ENCODE assay signal across 9 cellular contexts in genomic region chr19:10517361-10517759, GRCh38. TPM values are rescaled to one million over a fixed set of nuclear protein-coding genes. Genes with fewer than 3 reads are reported as not detected.
DNase-seq lines count a peak whose midpoint lies in the region; ATAC-seq and TF ChIP-seq lines count a peak whose summit lies in the region.
"Had no signal": no experiment of that assay in that cellular context is flagged by ENCODE, and none has a peak within 500 bp of the region (broad histone marks: within the 10 kb centered on the region; RNA-seq: fewer than 3 reads in every experiment).

Gene S1PR5, minus strand, starts transcription at chr19:10517447. Its CDS starts 2,436 bp downstream, at chr19:10515011.

- peaks cover 19 to 29% of the 10 kb centered on the region in 2 experiments for H3K4me1 Mint-ChIP-seq in H9
- H3K4me1 Mint-ChIP-seq in activated T-cell treated with anti-CD3 and anti-CD28 coated beads, Interleukin-2, amount 50 U/mL, for 72 hours (ENCODE audit: low read depth) = peaks cover 31% of the 10 kb centered on the region

- no peak within 1 kb of the TSS; the same call in 1 of the 2 replicates for H3K14ac ChIP-seq in H9 (ENCODE audit: insufficient read depth, low read length)

- H4K5ac ChIP-seq in H9 (ENCODE audit: insufficient read length, low read depth, low read length) = no peak within 1 kb of the TSS

- no peak within 1 kb of the TSS for H2AK5ac ChIP-seq in H9 (ENCODE audit: insufficient read length, low read length)

- DNase-seq in AG10803 (ENCODE audit: low read depth) = no peak
- DNase-seq in H9 = peak; percentile 75
- peak; percentile 25 to 38 for DNase-seq in activated T-cell treated with anti-CD3 and anti-CD28 coated beads, Interleukin-2, amount 50 U/mL, for 72 hours
- DNase-seq in left ventricle myocardium inferior = no peak
- DNase-seq in retinal pigment epithelial cell (ENCODE audit: low read depth) = no peak
- no peak for DNase-seq in stimulated activated CD8-positive, alpha-beta memory T cell treated with anti-CD3 and anti-CD28 coated beads, Interleukin-4, amount 100 ng/mL, for 48 hours
- no peak for DNase-seq in HCEC 1CT

- H3K27me3 ChIP-seq in H9 (ENCODE audit: insufficient read depth, low read length) (peaks cover 7% of the 10 kb centered on the region; the same call in 1 of the 2 replicates), left ventricle myocardium inferior (ENCODE audit: low read depth) (peaks cover 95% of the 10 kb centered on the region)

- no peak within 1 kb of the TSS for H3K18ac ChIP-seq in H9 (ENCODE audit: insufficient read length, low read depth, low read length)

- TF ChIP-seq CTCF in AG10803 (conservative IDR thresholded peaks at IDR 0.05; ENCODE audit: low read length) = no peak
- TF ChIP-seq CTCF in H9 (conservative IDR thresholded peaks at IDR 0.05) = no peak
- no peak for TF ChIP-seq CTCF in left ventricle myocardium inferior (IDR thresholded peaks at IDR 0.05; ENCODE audit: borderline replicate concordance)
- TF ChIP-seq CTCF in retinal pigment epithelial cell (conservative IDR thresholded peaks at IDR 0.05; ENCODE audit: low read depth, low read length) = no peak

- peak; percentile 39 to 56 for ATAC-seq in activated T-cell treated with anti-CD3 and anti-CD28 coated beads, Interleukin-2, amount 50 U/mL, for 72 hours (replicated peaks in 1 of 2)
- ATAC-seq in HG03139 (IDR thresholded peaks at IDR 0.05; ENCODE audit: unreplicated experiment) = no peak

- peaks cover 7 to 10% (median 8%) of the 10 kb centered on the region in 3 experiments; a peak in 6 of 7 replicates for H3K36me3 Mint-ChIP-seq in H9 (ENCODE audit: insufficient read depth in 1 of 3, low read depth in 3 of 3)
- H3K36me3 Mint-ChIP-seq in activated T-cell treated with anti-CD3 and anti-CD28 coated beads, Interleukin-2, amount 50 U/mL, for 72 hours (ENCODE audit: insufficient read depth in 2 of 2) = no peaks in the 10 kb centered on the region

- H3K4me1 ChIP-seq in H9 (ENCODE audit: insufficient read depth, low read length) (no peaks in the 10 kb centered on the region; the same call in 1 of the 2 replicates), left ventricle myocardium inferior (peaks cover 36% of the 10 kb centered on the region)

- H3K27ac ChIP-seq in H9 (ENCODE audit: insufficient read length, low read depth, low read length) (no peak within 1 kb of the TSS), left ventricle myocardium inferior (replicated peaks) (no peak within 1 kb of the TSS)

- no peak within 1 kb of the TSS for H3T11ph ChIP-seq in H9 (ENCODE audit: low read length)

- H2BK15ac ChIP-seq in H9 (ENCODE audit: low read depth, low read length) = no peak within 1 kb of the TSS

- H3K9me3 ChIP-seq in H9 (ENCODE audit: control insufficient read depth, low read depth, low read length) = no peaks in the 10 kb centered on the region
- H3K9me3 ChIP-seq in left ventricle myocardium inferior (replicated peaks) = no peaks in the 10 kb centered on the region

- no peak within 1 kb of the TSS for H4K8ac ChIP-seq in H9 (replicated peaks; ENCODE audit: insufficient read length, low read depth, low read length)

- H2AFZ ChIP-seq in H9 (ENCODE audit: low read length) = peak within 1 kb of the TSS; percentile 27

- peaks cover 19% of the 10 kb centered on the region for H3K23me2 ChIP-seq in H9 (ENCODE audit: insufficient read length, low read depth, low read length, poor library complexity, severe bottlenecking)

- no peak within 1 kb of the TSS for H3K4ac ChIP-seq in H9 (ENCODE audit: low read depth, low read length)

- H3K4me3 Mint-ChIP-seq in H9 = peak within 1 kb of the TSS; percentile 75 to 87
- H3K4me3 Mint-ChIP-seq in activated T-cell treated with anti-CD3 and anti-CD28 coated beads, Interleukin-2, amount 50 U/mL, for 72 hours = peak within 1 kb of the TSS; percentile 76 to 82

- H4K91ac ChIP-seq in H9 (ENCODE audit: insufficient read length, low read depth, low read length) = no peak within 1 kb of the TSS

- H3K56ac ChIP-seq in H9 (ENCODE audit: insufficient read length, low read depth, low read length) = no peak within 1 kb of the TSS

- no peaks in the 10 kb centered on the region for H3K79me2 ChIP-seq in H9 (ENCODE audit: insufficient read depth, low read length)

- no peaks in the 10 kb centered on the region for H3K36me3 ChIP-seq in left ventricle myocardium inferior

- H3K27ac Mint-ChIP-seq in H9 = peak within 1 kb of the TSS in 1 of 3 experiments; percentile 86; a peak in 2 of 7 replicates
- peak within 1 kb of the TSS; percentile 38 for H3K27ac Mint-ChIP-seq in activated T-cell treated with anti-CD3 and anti-CD28 coated beads, Interleukin-2, amount 50 U/mL, for 72 hours

- H2BK12ac ChIP-seq in H9 (ENCODE audit: insufficient read length, low read depth, low read length) = no peak within 1 kb of the TSS

- H3K9ac ChIP-seq in H9 (ENCODE audit: extremely low read depth, insufficient read length, low read length) = no peak within 1 kb of the TSS

- H4K20me1 ChIP-seq in H9 (ENCODE audit: control insufficient read depth, insufficient read depth, insufficient read length) = no peaks in the 10 kb centered on the region

- no peak within 1 kb of the TSS for H2BK20ac ChIP-seq in H9 (ENCODE audit: low read depth, low read length, poor library complexity, severe bottlenecking)

- peak within 1 kb of the TSS; percentile 79 for H3K4me2 ChIP-seq in H9 (ENCODE audit: insufficient read depth, insufficient read length, low read length)

- no peak within 1 kb of the TSS for H3K23ac ChIP-seq in H9 (ENCODE audit: insufficient read length, low read depth, low read length)

- no peak within 1 kb of the TSS for H2BK5ac ChIP-seq in H9 (ENCODE audit: insufficient read length, low read length)

- WGBS in H9 (ENCODE audit: extremely low coverage, insufficient read length, low lambda C conversion rate) = no CpG with 5 or more reads among the region's 39 CpGs

- no peaks in the 10 kb centered on the region; a peak in 1 of 5 replicates for H3K9me3 Mint-ChIP-seq in H9
- H3K9me3 Mint-ChIP-seq in activated T-cell treated with anti-CD3 and anti-CD28 coated beads, Interleukin-2, amount 50 U/mL, for 72 hours = no peaks in the 10 kb centered on the region

- H3K27me3 Mint-ChIP-seq in H9 (ENCODE audit: low read depth) = peaks cover 20% of the 10 kb centered on the region
- peaks cover 60% of the 10 kb centered on the region for H3K27me3 Mint-ChIP-seq in activated T-cell treated with anti-CD3 and anti-CD28 coated beads, Interleukin-2, amount 50 U/mL, for 72 hours (ENCODE audit: low read depth)

- no peaks in the 10 kb centered on the region for H3K79me1 ChIP-seq in H9 (ENCODE audit: insufficient read depth, low read depth, low read length, poor library complexity, severe bottlenecking)

- intact Hi-C loops in left ventricle myocardium inferior (cut with micrococcal nuclease) = no loop called here

- H2BK120ac ChIP-seq in H9 (ENCODE audit: low read depth, low read length, poor library complexity, severe bottlenecking) = no peak within 1 kb of the TSS

- peak within 1 kb of the TSS; percentile 44 for H3K4me3 ChIP-seq in AG10803 (ENCODE audit: low read length)
- H3K4me3 ChIP-seq in left ventricle myocardium inferior = peak within 1 kb of the TSS; percentile 62
- H3K4me3 ChIP-seq in retinal pigment epithelial cell (ENCODE audit: low read length) = peak within 1 kb of the TSS; percentile 45
- H3K4me3 ChIP-seq: lung had no signal

RNA-seq across cellular contexts. Expression of gene S1PR5, which starts in this region (rescaled TPM):
- total RNA-seq in H9 (2021) (7.1 and 8.1 TPM in 2 replicates), left ventricle myocardium inferior (0.11 TPM)
- 1 to 10 TPM in 1 of 2 donors, under 1 TPM in 1; 0.19 to 1.8 TPM for total RNA-seq in activated T-cell treated with anti-CD3 and anti-CD28 coated beads, Interleukin-2, amount 50 U/mL, for 72 hours

Comparison
In these comparisons a context has a peak if more than half of its experiments do, and no peak if none do; other contexts are left out.
1. DNase-seq: peak in H9 (single experiment) and activated T-cell treated with anti-CD3 and anti-CD28 coated beads, Interleukin-2, amount 50 U/mL, for 72 hours (2 of 2); none in AG10803 (single experiment), left ventricle myocardium inferior (single experiment), retinal pigment epithelial cell (single experiment), stimulated activated CD8-positive, alpha-beta memory T cell treated with anti-CD3 and anti-CD28 coated beads, Interleukin-4, amount 100 ng/mL, for 48 hours (single experiment) and HCEC 1CT (single experiment).
2. Peak in every context shown above with its lines, with median percentiles within 50 percentile points of each other: H3K4me3 ChIP-seq.